In genomic region chr2:217942731-217943335, GRCh38 we compare ENCODE assay signal across 1 cellular context.
TF ChIP-seq lines count a peak whose summit lies in the region.

No MANE protein-coding gene starts in this region.

TF ChIP-seq in H1, 55 proteins besides CTCF, POLR2A, EP300 and RAD21 (continued from another document):
- TF ChIP-seq CHD7 (IDR thresholded peaks at IDR 0.05; ENCODE audit: insufficient replicate concordance, low read length) (no peak), SIN3A (conservative IDR thresholded peaks at IDR 0.05 in 1 of 2, IDR thresholded peaks at IDR 0.05 in 1 of 2; ENCODE audit: low read depth in 1 of 2, low read length in 2 of 2) (no peak), NANOG (IDR thresholded peaks at IDR 0.05; ENCODE audit: insufficient read depth, low read depth, low read length, poor library complexity, severe bottlenecking) (no peak), E2F6 (IDR thresholded peaks at IDR 0.05) (no peak), SIX5 (IDR thresholded peaks at IDR 0.05; ENCODE audit: low read depth, low read length) (no peak), KDM4A (IDR thresholded peaks at IDR 0.05; ENCODE audit: low read depth, low read length, severe bottlenecking) (no peak), SP2 (IDR thresholded peaks at IDR 0.05; ENCODE audit: low read length) (no peak), CHD2 (IDR thresholded peaks at IDR 0.05; ENCODE audit: low read length) (no peak), CHD1 (IDR thresholded peaks at IDR 0.05; ENCODE audit: low read depth, low read length) (no peak), RFX5 (IDR thresholded peaks at IDR 0.05; ENCODE audit: borderline replicate concordance, low read depth, low read length) (no peak), SAP30 (IDR thresholded peaks at IDR 0.05; ENCODE audit: insufficient read depth, insufficient replicate concordance, low read length) (no peak), TAF7 (optimal IDR thresholded peaks at IDR 0.05; ENCODE audit: borderline replicate concordance, low read depth, low read length) (no peak), POLR2AphosphoS5 (IDR thresholded peaks at IDR 0.05; ENCODE audit: low read depth, low read length) (no peak), HDAC2 (IDR thresholded peaks at IDR 0.05; ENCODE audit: borderline replicate concordance in 1 of 2, low read depth in 2 of 2, low read length in 2 of 2) (no peak), JUN (IDR thresholded peaks at IDR 0.05; ENCODE audit: low read depth, low read length) (no peak)
